23 cellular contexts compared by ENCODE assay signal in the genomic region with DNA sequence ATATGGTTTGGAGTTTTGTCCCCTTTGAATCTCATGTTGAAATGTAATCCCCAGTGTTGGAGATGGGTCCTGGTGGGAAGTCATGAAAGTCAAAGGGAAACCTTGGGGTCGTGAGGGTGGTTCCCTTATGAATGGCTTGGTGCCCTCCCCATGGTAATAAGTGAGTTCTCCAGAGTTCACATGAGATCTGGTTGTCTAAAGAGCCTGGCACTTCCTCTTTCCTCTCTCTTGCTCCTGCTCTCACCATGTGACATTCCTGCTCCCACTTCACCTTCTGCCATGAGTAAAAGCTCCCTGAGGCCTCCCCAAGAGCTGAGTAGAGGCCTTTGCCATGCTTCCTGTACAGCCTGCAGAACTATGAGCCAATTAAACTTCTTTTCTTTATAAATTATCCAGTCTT.
"Had no signal": no experiment of that assay in that cellular context is flagged by ENCODE, and none has a peak within 500 bp of the region (broad histone marks: within the 10 kb centered on the region; RNA-seq: fewer than 3 reads in every experiment).

No MANE protein-coding gene starts in this region.

- H3K27ac ChIP-seq: left ventricle myocardium inferior, ovary, right atrium auricular region, right lobe of liver, suprapubic skin, thoracic aorta, tibial artery, upper lobe of right lung had no signal

- ATAC-seq: natural killer cell; right lobe of liver; stimulated activated memory B cell treated with anti-CD40 and anti-IgM and Interleukin-4, amounts not matched to agents 10 μg/mL and 1 μg/mL and 100 μg/mL, for 72 hours; upper lobe of right lung had no signal

- FAIRE-seq: urothelium cell line had no signal

- H3K27me3 ChIP-seq: ovary, right atrium auricular region, right lobe of liver, suprapubic skin, tibial artery, upper lobe of right lung had no signal

- H3K9me3 ChIP-seq: left ventricle myocardium inferior, ovary, right atrium auricular region, right lobe of liver, suprapubic skin, thoracic aorta, tibial artery, upper lobe of right lung had no signal

- DNase-seq: islet precursor cell; left ventricle myocardium inferior; mesendoderm; naive B cell; natural killer cell; nephron progenitor cell; ovary; right lobe of liver; stimulated activated CD4-positive, alpha-beta T cell treated with anti-CD3 and anti-CD28 coated beads, Interleukin-1b, Interleukin-23, amount 100 ng/mL, for 48 hours; stimulated activated CD4-positive, alpha-beta T cell treated with anti-CD3 and anti-CD28 coated beads, Interleukin-2, amount 100 ng/mL, for 48 hours; stimulated activated CD4-positive, alpha-beta T cell treated with anti-CD3 and anti-CD28 coated beads, Interleukin-4, amount 100 ng/mL, for 4 hours; stimulated activated CD8-positive, alpha-beta memory T cell treated with anti-CD3 and anti-CD28 coated beads, Interleukin-4, amount 100 ng/mL, for 48 hours; stimulated activated naive CD4-positive, alpha-beta T cell treated with Interleukin-2 at 50 U/mL for 16 hours; tibial artery; trophoblast cell; upper lobe of right lung had no signal

- H3K36me3 ChIP-seq: left ventricle myocardium inferior, ovary, right atrium auricular region, right lobe of liver, suprapubic skin, thoracic aorta, tibial artery, upper lobe of right lung had no signal

- H3K4me1 ChIP-seq: right lobe of liver, upper lobe of right lung had no signal

- H3K4me3 ChIP-seq: left ventricle myocardium inferior, lung, ovary, right atrium auricular region, right lobe of liver, smooth muscle cell, suprapubic skin, thoracic aorta, tibial artery, upper lobe of right lung had no signal

- H3K4me2 ChIP-seq: smooth muscle cell had no signal
